ENCODE assay signal across 19 cellular contexts in the genomic region with DNA sequence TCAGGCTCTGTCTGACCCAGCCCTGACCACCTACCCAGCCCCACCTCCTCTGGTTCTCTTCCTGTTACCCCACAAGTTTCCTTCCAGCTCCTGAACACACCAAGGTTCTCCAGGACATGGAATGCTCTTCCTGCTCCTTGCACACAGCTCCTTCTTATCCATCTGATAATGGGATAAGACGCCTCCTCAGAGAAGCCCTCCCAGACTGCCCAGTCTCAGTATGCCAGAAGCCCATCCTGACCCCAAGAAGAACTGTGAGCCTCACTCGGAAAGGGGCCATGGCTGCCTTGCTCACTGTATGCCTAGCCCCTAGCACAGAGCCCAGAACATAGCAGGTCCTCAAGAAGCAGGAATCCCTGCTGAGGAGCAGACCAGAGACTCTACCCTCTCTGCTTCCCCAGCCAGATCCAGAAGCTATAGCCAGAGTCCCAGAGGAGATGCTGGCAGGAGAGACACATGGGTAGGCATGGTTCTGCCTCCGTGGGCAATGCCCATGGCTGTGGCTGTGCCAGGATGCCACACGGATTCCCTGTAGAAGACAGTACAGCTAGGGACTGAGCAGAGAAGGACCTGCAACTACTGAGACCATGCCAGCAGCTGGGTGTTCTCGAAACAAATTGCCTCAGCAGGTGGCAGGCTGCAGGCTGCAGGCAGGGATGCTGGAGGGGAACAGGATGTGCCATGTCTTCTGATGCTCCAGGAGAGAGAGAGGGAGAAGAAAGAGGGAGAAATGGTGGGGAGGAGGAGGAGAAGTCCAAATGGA.
"Had no signal": no experiment of that assay in that cellular context is flagged by ENCODE, and none has a peak within 500 bp of the region (broad histone marks: within the 10 kb centered on the region; RNA-seq: fewer than 3 reads in every experiment).

No MANE protein-coding gene starts in this region.

- DNase-seq: activated B cell treated with CpG ODN at 0.5 μM for 24 hours; activated CD4-positive, alpha-beta T cell treated with anti-CD3 and anti-CD28 coated beads, Interleukin-2, amount 50 U/mL, for 1 hour; activated CD8-positive, alpha-beta T cell treated with anti-CD3 and anti-CD28 coated beads for 36 hours; activated gamma-delta T cell treated with Interleukin-2 at 50 U/mL for 16 hours; activated naive CD4-positive, alpha-beta T cell treated with anti-CD3 and anti-CD28 coated beads, Interleukin-2, amount 50 U/mL, for 16 hours; activated T-cell treated with anti-CD3 and anti-CD28 coated beads, Interleukin-2, amount 50 U/mL, for 4 hours; amniotic stem cell; colonic mucosa; effector memory CD8-positive, alpha-beta T cell; erythroblast; islet precursor cell; left ventricle myocardium inferior; ovary; retina; stimulated activated CD4-positive, alpha-beta T cell treated with anti-CD3 and anti-CD28 coated beads, Interleukin-12 subunit alpha, Interleukin-12 subunit beta, amount 100 ng/mL, for 4 hours; stimulated activated CD4-positive, alpha-beta T cell treated with anti-CD3 and anti-CD28 coated beads, Interleukin-4, amount 100 ng/mL, for 1 hour; stimulated activated naive CD8-positive, alpha-beta T cell treated with anti-CD3 and anti-CD28 coated beads, Interleukin-15, Interleukin-2, amounts not matched to agents 100 U/mL and 50 U/mL, for 24 hours; T-helper 2 cell; uterus had no signal
